Comparison of ENCODE assay signal across 1 cellular context in the genomic region with DNA sequence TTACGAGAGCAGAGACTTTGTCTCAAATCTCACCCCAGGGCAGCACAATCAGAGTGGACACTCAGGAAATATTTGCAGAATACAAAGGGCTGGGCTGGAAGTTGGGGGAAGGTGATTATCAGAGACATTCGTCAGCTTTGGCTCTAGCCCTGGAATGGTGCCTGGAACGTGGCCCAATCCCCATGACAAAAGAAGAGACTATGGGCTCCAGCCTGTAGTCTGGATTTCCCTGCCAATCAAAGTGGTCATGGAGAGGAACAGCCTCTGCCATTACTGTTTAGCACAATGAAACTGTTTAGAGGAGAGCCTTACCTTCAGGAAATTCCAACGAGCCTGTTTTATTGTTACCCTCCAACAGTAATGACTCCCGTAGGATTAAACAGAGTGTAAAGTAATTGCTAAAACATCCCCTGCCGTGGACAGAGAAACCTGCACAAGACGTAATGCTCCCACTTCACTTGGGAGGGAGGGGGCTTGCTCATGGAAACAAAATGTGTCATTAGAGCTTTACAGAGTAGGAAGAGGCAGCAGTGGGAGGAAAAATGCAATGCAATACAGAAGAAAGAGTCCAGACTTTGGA.
TF ChIP-seq lines count a peak whose summit lies in the region.

No MANE protein-coding gene starts in this region.

TF ChIP-seq in WTC11, 78 proteins besides CTCF, POLR2A, EP300 and RAD21 (continued from another document):
- TF ChIP-seq, protein P1, sequence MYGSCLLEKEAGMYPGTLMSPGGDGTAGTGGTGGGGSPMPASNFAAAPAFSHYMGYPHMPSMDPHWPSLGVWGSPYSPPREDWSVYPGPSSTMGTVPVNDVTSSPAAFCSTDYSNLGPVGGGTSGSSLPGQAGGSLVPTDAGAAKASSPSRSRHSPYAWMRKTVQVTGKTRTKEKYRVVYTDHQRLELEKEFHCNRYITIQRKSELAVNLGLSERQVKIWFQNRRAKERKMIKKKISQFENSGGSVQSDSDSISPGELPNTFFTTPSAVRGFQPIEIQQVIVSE (CRISPR knock-in tag; IDR thresholded peaks at IDR 0.05; ENCODE audit: borderline replicate concordance) = no peak
- TF ChIP-seq ZNF219 (CRISPR knock-in tag; IDR thresholded peaks at IDR 0.05; ENCODE audit: borderline replicate concordance) = no peak
- TF ChIP-seq SP1 (CRISPR knock-in tag; conservative IDR thresholded peaks at IDR 0.05) = no peak
- TF ChIP-seq, protein P2, sequence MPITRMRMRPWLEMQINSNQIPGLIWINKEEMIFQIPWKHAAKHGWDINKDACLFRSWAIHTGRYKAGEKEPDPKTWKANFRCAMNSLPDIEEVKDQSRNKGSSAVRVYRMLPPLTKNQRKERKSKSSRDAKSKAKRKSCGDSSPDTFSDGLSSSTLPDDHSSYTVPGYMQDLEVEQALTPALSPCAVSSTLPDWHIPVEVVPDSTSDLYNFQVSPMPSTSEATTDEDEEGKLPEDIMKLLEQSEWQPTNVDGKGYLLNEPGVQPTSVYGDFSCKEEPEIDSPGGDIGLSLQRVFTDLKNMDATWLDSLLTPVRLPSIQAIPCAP (CRISPR knock-in tag; IDR thresholded peaks at IDR 0.05) = no peak
- TF ChIP-seq ZNF263 (CRISPR knock-in tag; IDR thresholded peaks at IDR 0.05; ENCODE audit: low read depth) = no peak
- TF ChIP-seq ZBTB21 (CRISPR knock-in tag; IDR thresholded peaks at IDR 0.05; ENCODE audit: borderline replicate concordance) = no peak
- TF ChIP-seq, protein P3, sequence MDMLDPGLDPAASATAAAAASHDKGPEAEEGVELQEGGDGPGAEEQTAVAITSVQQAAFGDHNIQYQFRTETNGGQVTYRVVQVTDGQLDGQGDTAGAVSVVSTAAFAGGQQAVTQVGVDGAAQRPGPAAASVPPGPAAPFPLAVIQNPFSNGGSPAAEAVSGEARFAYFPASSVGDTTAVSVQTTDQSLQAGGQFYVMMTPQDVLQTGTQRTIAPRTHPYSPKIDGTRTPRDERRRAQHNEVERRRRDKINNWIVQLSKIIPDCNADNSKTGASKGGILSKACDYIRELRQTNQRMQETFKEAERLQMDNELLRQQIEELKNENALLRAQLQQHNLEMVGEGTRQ (CRISPR knock-in tag; IDR thresholded peaks at IDR 0.05) = no peak
- no peak for TF ChIP-seq ZNF671 (CRISPR knock-in tag; IDR thresholded peaks at IDR 0.05)
- no peak for TF ChIP-seq CREB1 (CRISPR knock-in tag; IDR thresholded peaks at IDR 0.05)
